Comparison of ENCODE assay signal across 1 cellular context in the genomic region with DNA sequence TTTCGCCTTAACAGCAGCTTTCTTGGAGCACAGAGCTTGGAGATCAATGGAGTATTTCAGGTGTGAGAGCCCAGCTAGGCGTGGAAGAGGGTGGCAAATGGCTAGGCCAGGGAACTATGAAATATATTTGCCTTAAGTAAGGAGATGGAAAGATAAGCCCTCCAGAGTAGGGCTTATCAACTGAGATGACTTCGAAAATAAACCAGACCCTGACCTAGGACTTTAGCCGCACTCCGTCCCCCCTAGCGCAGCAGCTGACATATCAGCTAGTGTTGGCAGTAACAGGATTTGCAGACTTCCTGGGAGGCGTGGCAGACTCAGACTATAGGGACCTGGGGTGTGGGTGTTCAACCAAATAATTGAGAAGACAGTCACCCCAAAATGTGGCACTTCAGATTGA.
TF ChIP-seq lines count a peak whose summit lies in the region.

No MANE protein-coding gene starts in this region.

TF ChIP-seq in SK-N-SH treated with all-trans-retinoic acid at 6 μM for 48 hours, 23 proteins besides CTCF, POLR2A, EP300 and RAD21 (continued from another document):
- TF ChIP-seq BACH2 (CRISPR knock-in tag; IDR thresholded peaks at IDR 0.05; ENCODE audit: borderline replicate concordance) (no peak), ZFP30 (CRISPR knock-in tag; IDR thresholded peaks at IDR 0.05) (no peak), ZNF70 (CRISPR knock-in tag; IDR thresholded peaks at IDR 0.05) (no peak), GLIS3 (CRISPR knock-in tag; IDR thresholded peaks at IDR 0.05) (no peak), TCF4 (CRISPR knock-in tag; IDR thresholded peaks at IDR 0.05; ENCODE audit: borderline replicate concordance) (no peak)
- TF ChIP-seq, protein P1, sequence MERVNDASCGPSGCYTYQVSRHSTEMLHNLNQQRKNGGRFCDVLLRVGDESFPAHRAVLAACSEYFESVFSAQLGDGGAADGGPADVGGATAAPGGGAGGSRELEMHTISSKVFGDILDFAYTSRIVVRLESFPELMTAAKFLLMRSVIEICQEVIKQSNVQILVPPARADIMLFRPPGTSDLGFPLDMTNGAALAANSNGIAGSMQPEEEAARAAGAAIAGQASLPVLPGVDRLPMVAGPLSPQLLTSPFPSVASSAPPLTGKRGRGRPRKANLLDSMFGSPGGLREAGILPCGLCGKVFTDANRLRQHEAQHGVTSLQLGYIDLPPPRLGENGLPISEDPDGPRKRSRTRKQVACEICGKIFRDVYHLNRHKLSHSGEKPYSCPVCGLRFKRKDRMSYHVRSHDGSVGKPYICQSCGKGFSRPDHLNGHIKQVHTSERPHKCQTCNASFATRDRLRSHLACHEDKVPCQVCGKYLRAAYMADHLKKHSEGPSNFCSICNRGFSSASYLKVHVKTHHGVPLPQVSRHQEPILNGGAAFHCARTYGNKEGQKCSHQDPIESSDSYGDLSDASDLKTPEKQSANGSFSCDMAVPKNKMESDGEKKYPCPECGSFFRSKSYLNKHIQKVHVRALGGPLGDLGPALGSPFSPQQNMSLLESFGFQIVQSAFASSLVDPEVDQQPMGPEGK (CRISPR knock-in tag; IDR thresholded peaks at IDR 0.05; ENCODE audit: borderline replicate concordance), result no peak
- TF ChIP-seq, protein P2, sequence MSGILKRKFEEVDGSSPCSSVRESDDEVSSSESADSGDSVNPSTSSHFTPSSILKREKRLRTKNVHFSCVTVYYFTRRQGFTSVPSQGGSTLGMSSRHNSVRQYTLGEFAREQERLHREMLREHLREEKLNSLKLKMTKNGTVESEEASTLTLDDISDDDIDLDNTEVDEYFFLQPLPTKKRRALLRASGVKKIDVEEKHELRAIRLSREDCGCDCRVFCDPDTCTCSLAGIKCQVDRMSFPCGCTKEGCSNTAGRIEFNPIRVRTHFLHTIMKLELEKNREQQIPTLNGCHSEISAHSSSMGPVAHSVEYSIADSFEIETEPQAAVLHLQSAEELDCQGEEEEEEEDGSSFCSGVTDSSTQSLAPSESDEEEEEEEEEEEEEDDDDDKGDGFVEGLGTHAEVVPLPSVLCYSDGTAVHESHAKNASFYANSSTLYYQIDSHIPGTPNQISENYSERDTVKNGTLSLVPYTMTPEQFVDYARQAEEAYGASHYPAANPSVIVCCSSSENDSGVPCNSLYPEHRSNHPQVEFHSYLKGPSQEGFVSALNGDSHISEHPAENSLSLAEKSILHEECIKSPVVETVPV (CRISPR knock-in tag; IDR thresholded peaks at IDR 0.05), result no peak
